ENCODE assay signal across 8 cellular contexts in genomic region chr17:35801583-35802224, GRCh38. TPM values are rescaled to one million over a fixed set of nuclear protein-coding genes. Genes with fewer than 3 reads are reported as not detected.
DNase-seq lines count a peak whose midpoint lies in the region; ATAC-seq, FAIRE-seq and TF ChIP-seq lines count a peak whose summit lies in the region.

No MANE protein-coding gene starts in this region.

- peaks cover 0 to 22% of the 10 kb centered on the region in 2 donors for H3K4me1 ChIP-seq in naive thymus-derived CD4-positive, alpha-beta T cell (ENCODE audit: control insufficient read depth in 2 of 2, insufficient read depth in 2 of 2, low read length in 2 of 2)

- no peaks in the 10 kb centered on the region for H3K36me3 Mint-ChIP-seq in naive thymus-derived CD4-positive, alpha-beta T cell

- FAIRE-seq in urothelium cell line (lab: Jason Lieb, UNC), result no peak

- H3K4me3 ChIP-seq in dorsolateral prefrontal cortex, result no peak overlapping the region
- H3K4me3 ChIP-seq in naive thymus-derived CD4-positive, alpha-beta T cell (ENCODE audit: low read length), result no peak overlapping the region

- H3K4me3 Mint-ChIP-seq in naive thymus-derived CD4-positive, alpha-beta T cell, result peak overlapping the region in 9 of 10 donors; percentile 42 to 81 (median 64)

- peaks cover 14 to 52% (median 42%) of the 10 kb centered on the region in 7 donors for H3K4me1 Mint-ChIP-seq in naive thymus-derived CD4-positive, alpha-beta T cell

- no peaks in the 10 kb centered on the region for H3K36me3 ChIP-seq in naive thymus-derived CD4-positive, alpha-beta T cell (ENCODE audit: control insufficient read depth in 2 of 3, insufficient read depth in 3 of 3, low read length in 3 of 3)

- peak overlapping the region in 22 of 59 donors; percentile 10 to 68 (median 36) for H3K27ac ChIP-seq in dorsolateral prefrontal cortex
- peak overlapping the region; percentile 42 for H3K27ac ChIP-seq in naive thymus-derived CD4-positive, alpha-beta T cell (ENCODE audit: low read depth, low read length)

- CTCF ChIA-PET in naive thymus-derived CD4-positive, alpha-beta T cell (lab: Charles Lee), result interaction anchor here (0.5 to 1.4 kb wide), 5 partner anchors 9 to 661 kb away, joined by 3 to 7 read pairs (median 3); no protein-coding TSS in a partner anchor

- ATAC-seq in naive thymus-derived CD4-positive, alpha-beta T cell, result peak; percentile 25
- no peak for ATAC-seq in GM18520 (IDR thresholded peaks at IDR 0.05; ENCODE audit: unreplicated experiment)
- ATAC-seq in GM18909 (IDR thresholded peaks at IDR 0.05; ENCODE audit: poor library complexity, unreplicated experiment), result no peak

- peaks cover 0 to 29% (median 6%) of the 10 kb centered on the region in 5 donors for H3K27me3 Mint-ChIP-seq in naive thymus-derived CD4-positive, alpha-beta T cell

- H3K27me3 ChIP-seq in dorsolateral prefrontal cortex, result peaks cover 0 to 8% (median 0%) of the 10 kb centered on the region in 45 donors
- no peaks in the 10 kb centered on the region for H3K27me3 ChIP-seq in naive thymus-derived CD4-positive, alpha-beta T cell (ENCODE audit: control insufficient read depth in 2 of 2, insufficient read depth in 2 of 2, low read length in 2 of 2)

- H3K9me3 Mint-ChIP-seq in naive thymus-derived CD4-positive, alpha-beta T cell, result peaks cover 0 to 3% (median 0%) of the 10 kb centered on the region in 11 donors

- no peaks in the 10 kb centered on the region for H3K9me3 ChIP-seq in naive thymus-derived CD4-positive, alpha-beta T cell (ENCODE audit: control insufficient read depth in 2 of 3, low read length in 3 of 3)

- H3K27ac Mint-ChIP-seq in naive thymus-derived CD4-positive, alpha-beta T cell, result peak overlapping the region; percentile 43 to 93 (median 85)

- intact Hi-C loops in dorsolateral prefrontal cortex (cut with DNase I), result loop anchor here in 1 of 2 donors (10.0 kb wide), 1 partner anchor 217 kb away; the partner anchor contains the start of gene AP2B1
- intact Hi-C loops in naive thymus-derived CD4-positive, alpha-beta T cell (cut with micrococcal nuclease), result loop anchor here (10.0 kb wide), 4 partner anchors 427 to 817 kb away; partner anchors contain the start of genes LIG3 (in 1 of the 2), SLFN11 (in 1 of the 2) and SLFN5 (in 1 of the 2)

- POLR2A ChIA-PET in naive thymus-derived CD4-positive, alpha-beta T cell (lab: Charles Lee), result interaction anchor here (1.1 kb wide), 1 partner anchor 37 kb away, joined by 6 read pairs; no protein-coding TSS in a partner anchor

- DNase-seq in DMS 273 (lab: John Stamatoyannopoulos, UW; ENCODE audit: unreplicated experiment), result peak; percentile 99
- peak; percentile 59 for DNase-seq in NCI-H2171 (lab: John Stamatoyannopoulos, UW)
- DNase-seq in dorsolateral prefrontal cortex, result peak in 8 of 10 donors; percentile 53 to 88 (median 69)
- peak in 6 of 9 donors; percentile 19 to 34 (median 24) for DNase-seq in naive thymus-derived CD4-positive, alpha-beta T cell
- DNase-seq in GM20000 (ENCODE audit: low spot score), result no peak
- no peak for DNase-seq in urothelium cell line (ENCODE audit: low spot score)

- TF ChIP-seq CTCF in dorsolateral prefrontal cortex (IDR thresholded peaks at IDR 0.05 in 54 of 56, conservative IDR thresholded peaks at IDR 0.05 in 2 of 56; ENCODE audit: low read depth in 1 of 56, partially characterized antibody in 56 of 56), result peak in 1 of 56 donors; percentile 24
- TF ChIP-seq CTCF in GM20000 (IDR thresholded peaks at IDR 0.05; ENCODE audit: extremely low read depth, missing control alignments), result no peak

RNA-seq across cellular contexts. Expression of gene MMP28, which starts 6.3 kb away (rescaled TPM):
- total RNA-seq in dorsolateral prefrontal cortex, result 10 to 100 TPM in 90 of 120 experiments, 1 to 10 TPM in 30; 4.7 to 30.2 (median 13.2) TPM
- 10 to 100 TPM in 3 of 5 experiments, 1 to 10 TPM in 1, not detected in 1; 2.9 to 15.1 (median 14.0) TPM for total RNA-seq in naive thymus-derived CD4-positive, alpha-beta T cell
- polyA plus RNA-seq in naive thymus-derived CD4-positive, alpha-beta T cell, result 10 to 100 TPM; 19.7 to 33.1 TPM

RNA-seq across cellular contexts. Expression of gene TAF15, which starts 7.6 kb away (rescaled TPM):
- total RNA-seq in dorsolateral prefrontal cortex, result 100 to 1,000 TPM; 108 to 175 (median 146) TPM
- 100 to 1,000 TPM; 162 to 281 (median 243) TPM for total RNA-seq in naive thymus-derived CD4-positive, alpha-beta T cell
- 10 to 100 TPM; 27.8 to 30.2 TPM for polyA plus RNA-seq in naive thymus-derived CD4-positive, alpha-beta T cell

RNA-seq across cellular contexts. Expression of gene C17orf50, which starts 41.0 kb away (rescaled TPM):
- 1 to 10 TPM in 1 of 120 experiments, under 1 TPM in 14, not detected in 105; 0.46 to 1.0 (median 0.71) TPM for total RNA-seq in dorsolateral prefrontal cortex
- total RNA-seq in naive thymus-derived CD4-positive, alpha-beta T cell, result not detected
- polyA plus RNA-seq in naive thymus-derived CD4-positive, alpha-beta T cell, result under 1 TPM in 1 of 2 donors, not detected in 1; 0.27 TPM

RNA-seq across cellular contexts. Expression of gene GAS2L2, which starts 48.7 kb away (rescaled TPM):
- 1 to 10 TPM in 93 of 120 experiments, under 1 TPM in 27; 0.32 to 2.8 (median 1.3) TPM for total RNA-seq in dorsolateral prefrontal cortex
- under 1 TPM in 4 of 5 experiments, not detected in 1; 0.16 to 0.49 (median 0.24) TPM for total RNA-seq in naive thymus-derived CD4-positive, alpha-beta T cell
- not detected for polyA plus RNA-seq in naive thymus-derived CD4-positive, alpha-beta T cell

Comparison
In these comparisons a context has a peak if more than half of its experiments do, and no peak if none do; other contexts are left out.
1. DNase-seq: peak in DMS 273 (single experiment), NCI-H2171 (single experiment), dorsolateral prefrontal cortex (8 of 10) and naive thymus-derived CD4-positive, alpha-beta T cell (6 of 9); none in GM20000 (single experiment) and urothelium cell line (single experiment).